12 cellular contexts compared by ENCODE assay signal in the genomic region with DNA sequence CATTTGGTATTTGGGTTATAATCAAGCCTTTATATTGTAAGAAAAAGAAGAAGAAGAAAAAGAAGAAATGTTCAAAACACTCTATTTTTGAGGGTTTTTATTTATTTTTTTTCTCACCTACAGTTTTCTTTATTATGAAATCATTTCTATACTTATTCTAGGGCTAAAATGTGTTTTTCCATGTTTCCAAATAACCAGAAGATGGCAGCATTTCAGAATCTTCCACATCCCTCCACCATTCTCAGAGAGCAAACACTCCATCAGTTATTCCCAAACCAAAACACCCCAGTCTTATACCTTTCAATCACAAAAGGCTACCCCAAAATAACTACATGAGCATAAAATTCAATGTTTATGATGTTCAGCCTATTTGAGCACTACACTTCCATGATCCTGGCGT. TPM values are rescaled to one million over a fixed set of nuclear protein-coding genes. Genes with fewer than 3 reads are reported as not detected.
DNase-seq lines count a peak whose midpoint lies in the region; ATAC-seq, FAIRE-seq and TF ChIP-seq lines count a peak whose summit lies in the region.
"Had no signal": no experiment of that assay in that cellular context is flagged by ENCODE, and none has a peak within 500 bp of the region (broad histone marks: within the 10 kb centered on the region; RNA-seq: fewer than 3 reads in every experiment).

No MANE protein-coding gene starts in this region.

- POLR2A ChIA-PET in A549 (lab: Yijun Ruan, JAX): no interaction called here
- POLR2A ChIA-PET in OCI-LY7 (lab: Charles Lee): no interaction called here

- no peaks in the 10 kb centered on the region for H3K9me2 ChIP-seq in OCI-LY7 (ENCODE audit: insufficient read depth, low read length)

- ATAC-seq in A549 (no peak), DND-41 (ENCODE audit: insufficient read depth, low read depth) (no peak), HG02981 (IDR thresholded peaks at IDR 0.05; ENCODE audit: unreplicated experiment) (no peak), GM18858 (IDR thresholded peaks at IDR 0.05; ENCODE audit: unreplicated experiment) (no peak), aorta (ENCODE audit: low FRiP score) (no peak)

- BruUV-seq in OCI-LY7 (replicated peaks; lab: Mats Ljungman, UMichigan): no TSS peak

- no peak overlapping the region for H3K4me3 ChIP-seq in A549
- H3K4me3 ChIP-seq in DND-41 (ENCODE audit: low read depth in 1 of 2, low read length in 2 of 2): no peak overlapping the region
- no peak overlapping the region for H3K4me3 ChIP-seq in OCI-LY7 (ENCODE audit: low read depth, low read length, poor library complexity, severe bottlenecking)
- H3K4me3 ChIP-seq in aorta (ENCODE audit: low read length in 2 of 2): no peak overlapping the region
- H3K4me3 ChIP-seq: testis had no signal

- H3K27ac ChIP-seq in A549 (no peak overlapping the region), DND-41 (ENCODE audit: low read length) (no peak overlapping the region), OCI-LY7 (ENCODE audit: low read depth, low read length, poor library complexity, severe bottlenecking) (no peak overlapping the region), aorta (ENCODE audit: low read depth in 1 of 2, low read length in 2 of 2) (no peak overlapping the region)
- H3K27ac ChIP-seq: testis had no signal

- 69% methylated on average over 1 of the region's 1 CpG for WGBS in A549 (ENCODE audit: missing lambda C conversion rate)
- 86 to 90% methylated on average over 1 of the region's 1 CpG for WGBS in aorta, 2 donors

- H3K79me2 ChIP-seq in DND-41 (ENCODE audit: insufficient read depth, low read length) (no peaks in the 10 kb centered on the region), OCI-LY7 (ENCODE audit: insufficient read depth, low read depth, low read length) (no peaks in the 10 kb centered on the region)

- DNase-seq in A549 (ENCODE audit: low read depth in 1 of 2, low spot score in 1 of 2) (peak in 1 of 2 experiments; percentile 3), DND-41 (no peak), OCI-LY7 (ENCODE audit: low spot score) (no peak), inferior parietal cortex (ENCODE audit: extremely low spot score) (peak; percentile 64), HTR-8/SVneo (ENCODE audit: insufficient read length, low spot score) (no peak), aorta (no peak)
- DNase-seq: Caco-2, naive B cell, NCI-H1436, testis had no signal

- H3K9me3 ChIP-seq in A549: no peaks in the 10 kb centered on the region
- no peaks in the 10 kb centered on the region for H3K9me3 ChIP-seq in DND-41 (ENCODE audit: insufficient read depth, low read length, severe bottlenecking)
- no peaks in the 10 kb centered on the region for H3K9me3 ChIP-seq in OCI-LY7 (ENCODE audit: low read length)
- H3K9me3 ChIP-seq in aorta (ENCODE audit: control insufficient read depth, low read length): no peaks in the 10 kb centered on the region
- H3K9me3 ChIP-seq: Caco-2, testis had no signal

- TF ChIP-seq RAD21 in A549 (conservative IDR thresholded peaks at IDR 0.05 in 1 of 2, IDR thresholded peaks at IDR 0.05 in 1 of 2): peak; percentile 26 to 40; a peak in 2 of 5 replicates

- intact Hi-C loops in OCI-LY7 (cut with micrococcal nuclease; ENCODE audit: unreplicated experiment): no loop called here
- intact Hi-C loops in aorta (cut with DNase I): loop anchor here in 1 of 2 donors (5.0 kb wide), 1 partner anchor 89 kb away; no protein-coding TSS in a partner anchor

- peak; percentile 40 for TF ChIP-seq CTCF in A549 (IDR thresholded peaks at IDR 0.05)
- TF ChIP-seq CTCF in DND-41 (IDR thresholded peaks at IDR 0.05; ENCODE audit: borderline replicate concordance, extremely low read depth, low read length, poor library complexity, severe bottlenecking): peak; percentile 12
- TF ChIP-seq CTCF in OCI-LY7 (conservative IDR thresholded peaks at IDR 0.05; ENCODE audit: low read length): peak; percentile 49; the same call in 1 of the 2 replicates

- H3K9ac ChIP-seq in DND-41 (ENCODE audit: low read depth, low read length): no peak overlapping the region

- H3K27me3 ChIP-seq in DND-41 (ENCODE audit: insufficient read depth, low read length, poor library complexity) (peaks cover 2% of the 10 kb centered on the region), aorta (ENCODE audit: control insufficient read depth in 1 of 2, insufficient read depth in 2 of 2, low read length in 1 of 2) (peaks cover 0 to 2% of the 10 kb centered on the region in 2 donors)
- H3K27me3 ChIP-seq: testis had no signal

- no peak for TF ChIP-seq EP300 in A549 (IDR thresholded peaks at IDR 0.05)

- no peaks in the 10 kb centered on the region for H4K20me1 ChIP-seq in DND-41 (ENCODE audit: insufficient read depth, low read length)
- no peaks in the 10 kb centered on the region for H4K20me1 ChIP-seq in OCI-LY7 (ENCODE audit: insufficient read depth, low read length)

- H3K4me2 ChIP-seq in A549: no peak overlapping the region
- H3K4me2 ChIP-seq in DND-41 (ENCODE audit: insufficient read depth, low read length): no peak overlapping the region
- H3K4me2 ChIP-seq in OCI-LY7 (ENCODE audit: low read length): no peak overlapping the region

- H2AFZ ChIP-seq in DND-41 (ENCODE audit: low read depth, low read length) (no peak overlapping the region), OCI-LY7 (ENCODE audit: low read length) (no peak overlapping the region)

- peak; percentile 36 for FAIRE-seq in A549 (lab: Jason Lieb, UNC)
- FAIRE-seq in HTR-8/SVneo (lab: Jason Lieb, UNC): no peak

- H3K4me1 ChIP-seq in A549 (no peaks in the 10 kb centered on the region), DND-41 (ENCODE audit: insufficient read depth, low read length) (no peaks in the 10 kb centered on the region), OCI-LY7 (ENCODE audit: insufficient read depth, low read length, poor library complexity, severe bottlenecking) (no peaks in the 10 kb centered on the region), aorta (ENCODE audit: control insufficient read depth in 1 of 2, insufficient read depth in 2 of 2, low read length in 2 of 2) (no peaks in the 10 kb centered on the region)
- H3K4me1 ChIP-seq: Caco-2, testis had no signal

- no peak for TF ChIP-seq POLR2A in A549 (IDR thresholded peaks at IDR 0.05; ENCODE audit: low read length)

- CTCF ChIA-PET in A549 (lab: Yijun Ruan, JAX): interaction anchor here (1.1 to 1.5 kb wide), 2 partner anchors 84 to 559 kb away, joined by 3 read pairs; no protein-coding TSS in a partner anchor
- CTCF ChIA-PET in OCI-LY7 (lab: Charles Lee; ENCODE audit: unreplicated experiment): no interaction called here

- H3K36me3 ChIP-seq in DND-41 (ENCODE audit: insufficient read depth, low read length) (no peaks in the 10 kb centered on the region), OCI-LY7 (ENCODE audit: insufficient read depth, low read length) (no peaks in the 10 kb centered on the region), aorta (ENCODE audit: control insufficient read depth in 1 of 2, insufficient read depth in 2 of 2, low read length in 1 of 2) (no peaks in the 10 kb centered on the region)

TF ChIP-seq in A549, 52 proteins besides CTCF, POLR2A, EP300 and RAD21:
- TF ChIP-seq GATA3 (IDR thresholded peaks at IDR 0.05; ENCODE audit: borderline replicate concordance): no peak
- peak; percentile 49; the same call in 2 of the 3 replicates for TF ChIP-seq SMC3 (IDR thresholded peaks at IDR 0.05)
- no peak for TF ChIP-seq KDM5A (IDR thresholded peaks at IDR 0.05)
- TF ChIP-seq ZSCAN20 (CRISPR knock-in tag; IDR thresholded peaks at IDR 0.05): no peak
- no peak for TF ChIP-seq ELK1 (IDR thresholded peaks at IDR 0.05; ENCODE audit: low read depth, low read length)
- TF ChIP-seq, protein P1, sequence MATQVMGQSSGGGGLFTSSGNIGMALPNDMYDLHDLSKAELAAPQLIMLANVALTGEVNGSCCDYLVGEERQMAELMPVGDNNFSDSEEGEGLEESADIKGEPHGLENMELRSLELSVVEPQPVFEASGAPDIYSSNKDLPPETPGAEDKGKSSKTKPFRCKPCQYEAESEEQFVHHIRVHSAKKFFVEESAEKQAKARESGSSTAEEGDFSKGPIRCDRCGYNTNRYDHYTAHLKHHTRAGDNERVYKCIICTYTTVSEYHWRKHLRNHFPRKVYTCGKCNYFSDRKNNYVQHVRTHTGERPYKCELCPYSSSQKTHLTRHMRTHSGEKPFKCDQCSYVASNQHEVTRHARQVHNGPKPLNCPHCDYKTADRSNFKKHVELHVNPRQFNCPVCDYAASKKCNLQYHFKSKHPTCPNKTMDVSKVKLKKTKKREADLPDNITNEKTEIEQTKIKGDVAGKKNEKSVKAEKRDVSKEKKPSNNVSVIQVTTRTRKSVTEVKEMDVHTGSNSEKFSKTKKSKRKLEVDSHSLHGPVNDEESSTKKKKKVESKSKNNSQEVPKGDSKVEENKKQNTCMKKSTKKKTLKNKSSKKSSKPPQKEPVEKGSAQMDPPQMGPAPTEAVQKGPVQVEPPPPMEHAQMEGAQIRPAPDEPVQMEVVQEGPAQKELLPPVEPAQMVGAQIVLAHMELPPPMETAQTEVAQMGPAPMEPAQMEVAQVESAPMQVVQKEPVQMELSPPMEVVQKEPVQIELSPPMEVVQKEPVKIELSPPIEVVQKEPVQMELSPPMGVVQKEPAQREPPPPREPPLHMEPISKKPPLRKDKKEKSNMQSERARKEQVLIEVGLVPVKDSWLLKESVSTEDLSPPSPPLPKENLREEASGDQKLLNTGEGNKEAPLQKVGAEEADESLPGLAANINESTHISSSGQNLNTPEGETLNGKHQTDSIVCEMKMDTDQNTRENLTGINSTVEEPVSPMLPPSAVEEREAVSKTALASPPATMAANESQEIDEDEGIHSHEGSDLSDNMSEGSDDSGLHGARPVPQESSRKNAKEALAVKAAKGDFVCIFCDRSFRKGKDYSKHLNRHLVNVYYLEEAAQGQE (IDR thresholded peaks at IDR 0.05): no peak

RNA-seq across cellular contexts. Expression of gene PPP1R17, which starts 38.7 kb away (rescaled TPM):
- polyA plus RNA-seq in A549 (2011; rRNA removed) (not detected in 2 replicates), A549 (2017; fragmentation: RNase III; extraction: RNeasy Plus Mini Kit Qiagen cat#74134 plus additional on column Dnase treatment) (not detected in 3 replicates), aorta (not detected)
- not detected in 2 replicates for polyA plus RNA-seq in A549 (2012; cell fraction: cytosol; rRNA removed)
- polyA plus RNA-seq in A549 (2012; cell fraction: nucleus; rRNA removed): not detected in 2 replicates
- polyA minus RNA-seq in A549 (2011; rRNA and poly(A)+ RNA removed): not detected in 2 replicates
- not detected in 2 replicates for total RNA-seq in OCI-LY7 (2014; rRNA removed; shearing (Covaris generic))
- total RNA-seq in OCI-LY7 (2022) (not detected in 2 replicates), aorta (not detected)
- total RNA-seq: Caco-2 had no signal
